In genomic region chr4:139175647-139176298, GRCh38 we compare ENCODE assay signal across 8 cellular contexts. TPM values are rescaled to one million over a fixed set of nuclear protein-coding genes. Genes with fewer than 3 reads are reported as not detected.
DNase-seq lines count a peak whose midpoint lies in the region; ATAC-seq and TF ChIP-seq lines count a peak whose summit lies in the region.

No MANE protein-coding gene starts in this region.

- no peaks in the 10 kb centered on the region for H3K9me3 ChIP-seq in PC-3 (ENCODE audit: low read length)
- H3K9me3 ChIP-seq in duodenal mucosa (ENCODE audit: control insufficient read depth in 1 of 2, low read length in 2 of 2) = no peaks in the 10 kb centered on the region

- H3K4me3 Mint-ChIP-seq in activated naive CD4-positive, alpha-beta T cell treated with anti-CD3 and anti-CD28 coated beads, Interleukin-2, amount 50 U/mL, for 24 hours = peak overlapping the region; percentile 87
- peak overlapping the region; percentile 87 to 96 (median 94) for H3K4me3 Mint-ChIP-seq in naive B cell

- no TSS peak for BruUV-seq in PC-3 (replicated peaks; lab: Mats Ljungman, UMichigan)

- H3K27ac Mint-ChIP-seq in activated naive CD4-positive, alpha-beta T cell treated with anti-CD3 and anti-CD28 coated beads, Interleukin-2, amount 50 U/mL, for 24 hours = peak overlapping the region; percentile 71
- peak overlapping the region; percentile 92 to 100 (median 96) for H3K27ac Mint-ChIP-seq in naive B cell

- no peaks in the 10 kb centered on the region for H3K36me3 ChIP-seq in PC-3 (ENCODE audit: low read depth, low read length)
- no peaks in the 10 kb centered on the region for H3K36me3 ChIP-seq in duodenal mucosa (ENCODE audit: control insufficient read depth in 1 of 2, insufficient read depth in 2 of 2, low read length in 2 of 2)

- no peaks in the 10 kb centered on the region for H3K9me2 ChIP-seq in PC-3 (replicated peaks; ENCODE audit: low read length)

- peak overlapping the region; percentile 95 for H3K4me2 ChIP-seq in PC-3 (ENCODE audit: low read length)

- H3K4me3 ChIP-seq in PC-3 (ENCODE audit: low read length) (peak overlapping the region; percentile 92), duodenal mucosa (ENCODE audit: low read depth in 1 of 2, low read length in 2 of 2) (peak overlapping the region; percentile 90 to 94)

- H2AFZ ChIP-seq in PC-3 (ENCODE audit: low read length) = peak overlapping the region; percentile 88

- no peaks in the 10 kb centered on the region for H3K36me3 Mint-ChIP-seq in activated naive CD4-positive, alpha-beta T cell treated with anti-CD3 and anti-CD28 coated beads, Interleukin-2, amount 50 U/mL, for 24 hours
- H3K36me3 Mint-ChIP-seq in naive B cell = no peaks in the 10 kb centered on the region

- H3K27me3 Mint-ChIP-seq in activated naive CD4-positive, alpha-beta T cell treated with anti-CD3 and anti-CD28 coated beads, Interleukin-2, amount 50 U/mL, for 24 hours = no peaks in the 10 kb centered on the region
- H3K27me3 Mint-ChIP-seq in naive B cell = no peaks in the 10 kb centered on the region

- CTCF ChIA-PET in PC-3 (lab: Charles Lee) = interaction anchor here (0.7 kb wide), 1 partner anchor 188 kb away, joined by 4 read pairs; no protein-coding TSS in a partner anchor

- no peaks in the 10 kb centered on the region for H3K9me3 Mint-ChIP-seq in activated naive CD4-positive, alpha-beta T cell treated with anti-CD3 and anti-CD28 coated beads, Interleukin-2, amount 50 U/mL, for 24 hours
- H3K9me3 Mint-ChIP-seq in naive B cell = no peaks in the 10 kb centered on the region

- ATAC-seq in PC-3 (peak; percentile 2), naive B cell (ENCODE audit: low read depth in 2 of 2) (no peak), GM18517 (IDR thresholded peaks at IDR 0.05; ENCODE audit: unreplicated experiment) (no peak), GM18907 (IDR thresholded peaks at IDR 0.05; ENCODE audit: unreplicated experiment) (no peak)

- no peaks in the 10 kb centered on the region for H3F3A ChIP-seq in PC-3 (ENCODE audit: low read length, unreplicated experiment)

- no peaks in the 10 kb centered on the region for H3K27me3 ChIP-seq in PC-3 (ENCODE audit: low read length)
- no peaks in the 10 kb centered on the region for H3K27me3 ChIP-seq in duodenal mucosa (ENCODE audit: control insufficient read depth in 1 of 2, insufficient read depth in 2 of 2, low read length in 2 of 2)

- TF ChIP-seq CTCF in PC-3 (conservative IDR thresholded peaks at IDR 0.05; ENCODE audit: low read depth, low read length) = no peak

- H3K9ac ChIP-seq in PC-3 (ENCODE audit: low read length) = peak overlapping the region; percentile 48
- H3K9ac ChIP-seq in duodenal mucosa (ENCODE audit: low read depth in 1 of 2, low read length in 2 of 2) = peak overlapping the region; percentile 74 to 84

- intact Hi-C loops in PC-3 (cut with micrococcal nuclease) = loop anchor here (5.0 kb wide), 1 partner anchor 93 kb away; no protein-coding TSS in a partner anchor

- H3K4me1 Mint-ChIP-seq in activated naive CD4-positive, alpha-beta T cell treated with anti-CD3 and anti-CD28 coated beads, Interleukin-2, amount 50 U/mL, for 24 hours = peaks cover 26% of the 10 kb centered on the region
- peaks cover 6 to 24% (median 10%) of the 10 kb centered on the region in 3 donors for H3K4me1 Mint-ChIP-seq in naive B cell

- H3K79me2 ChIP-seq in PC-3 (ENCODE audit: low read length) = peaks cover 18% of the 10 kb centered on the region

- H3K4me1 ChIP-seq in PC-3 (ENCODE audit: insufficient read depth, low read length) (peaks cover 17% of the 10 kb centered on the region), duodenal mucosa (ENCODE audit: control insufficient read depth in 1 of 2, insufficient read depth in 2 of 2, low read length in 2 of 2) (peaks cover 4 to 11% of the 10 kb centered on the region in 2 donors)

- H3K27ac ChIP-seq in PC-3 (ENCODE audit: low read length) (no peak overlapping the region), duodenal mucosa (ENCODE audit: low read depth, low read length) (peak overlapping the region; percentile 99)

- POLR2A ChIA-PET in PC-3 (lab: Charles Lee; ENCODE audit: unreplicated experiment) = no interaction called here

- no peaks in the 10 kb centered on the region for H4K20me1 ChIP-seq in PC-3 (ENCODE audit: low read length)

- DNase-seq in activated naive CD4-positive, alpha-beta T cell treated with Interleukin-2 at 50 U/mL for 16 hours = no peak
- DNase-seq in PC-3 (no peak), naive B cell (peak; percentile 27), NCI-H524 treated with DMSO at 0.1 percent for 48 hours (lab: John Stamatoyannopoulos, UW) (no peak)

RNA-seq across cellular contexts. Expression of gene ELF2, which starts 1.2 kb away (rescaled TPM):
- total RNA-seq in PC-3 (2014; rRNA removed) = 18.5 and 20.4 TPM in 2 replicates
- polyA plus RNA-seq in naive B cell (ENCODE audit: low read depth in 6 of 6) = 10 to 100 TPM; 40.5 to 56.7 (median 45.9) TPM
